In the genomic region with DNA sequence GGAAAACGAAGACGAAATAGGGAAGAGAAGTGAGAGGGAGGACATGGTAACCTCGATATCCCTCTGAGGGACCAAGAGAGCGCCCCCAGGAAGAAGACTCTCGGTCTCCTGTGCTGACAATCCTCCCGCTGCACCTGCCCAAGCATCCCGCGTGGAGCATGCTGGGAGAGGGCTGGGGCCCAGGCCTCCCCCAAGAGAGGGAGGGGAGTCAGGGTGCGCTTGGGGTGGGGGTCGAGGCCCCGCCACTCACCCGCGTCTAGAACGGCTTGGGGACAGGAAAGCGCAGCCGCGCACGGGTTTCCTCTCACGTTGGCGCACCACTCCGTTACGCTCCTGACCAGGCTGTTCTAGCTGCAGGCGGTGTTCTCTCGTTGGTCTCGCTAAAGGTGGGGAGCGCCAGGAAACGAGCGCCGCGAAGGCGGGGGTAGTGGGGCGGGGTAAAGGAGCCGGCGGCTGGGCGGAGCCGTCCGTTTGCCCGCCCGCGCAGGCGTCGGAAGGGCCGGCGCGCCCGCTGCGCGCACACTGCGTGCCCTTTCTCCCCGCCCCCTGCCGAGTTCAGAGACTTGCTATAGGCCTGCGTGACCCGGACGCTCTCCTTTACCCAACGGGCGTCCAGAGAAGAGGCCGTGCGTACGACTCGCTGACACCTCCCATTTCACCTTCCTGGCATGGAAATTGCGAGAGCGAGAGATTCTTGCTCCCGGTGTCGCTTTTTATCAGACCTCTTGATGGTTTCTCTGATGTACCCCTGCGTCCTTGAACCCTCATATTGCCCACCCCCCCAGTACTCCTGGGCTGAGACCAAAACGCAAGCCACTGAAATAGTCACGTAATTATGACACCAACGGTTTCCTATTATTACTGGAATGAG, we compare ENCODE assay signal across 8 cellular contexts. TPM values are rescaled to one million over a fixed set of nuclear protein-coding genes. Genes with fewer than 3 reads are reported as not detected.
DNase-seq lines count a peak whose midpoint lies in the region; ATAC-seq and TF ChIP-seq lines count a peak whose summit lies in the region.

C1GALT1C1 (minus strand) TSS at position 388 of the 871 bp plus-strand sequence. CDS start 2,888 bp downstream, outside the sequence.

- no peaks in the 10 kb centered on the region for H3K27me3 ChIP-seq in CD8-positive, alpha-beta T cell (ENCODE audit: insufficient read depth, low read length)

- H3K4me3 ChIP-seq in CD8-positive, alpha-beta T cell (ENCODE audit: low read depth, low read length), result peak within 1 kb of the TSS; percentile 96

- H3K27me3 Mint-ChIP-seq in CD8-positive, alpha-beta T cell (ENCODE audit: low read depth), result no peaks in the 10 kb centered on the region

- peak within 1 kb of the TSS; percentile 97 for H3K27ac Mint-ChIP-seq in CD8-positive, alpha-beta T cell

- peaks cover 11% of the 10 kb centered on the region for H3K36me3 Mint-ChIP-seq in CD8-positive, alpha-beta T cell

- peaks cover 23% of the 10 kb centered on the region for H3K4me1 Mint-ChIP-seq in CD8-positive, alpha-beta T cell (ENCODE audit: low read depth)

- TF ChIP-seq CTCF in CD8-positive, alpha-beta T cell (IDR thresholded peaks at IDR 0.05), result no peak

- no peaks in the 10 kb centered on the region for H3K36me3 ChIP-seq in CD8-positive, alpha-beta T cell (ENCODE audit: insufficient read depth, low read length)

- CTCF ChIA-PET in CD8-positive, alpha-beta T cell (lab: Charles Lee), result no interaction called here

- intact Hi-C loops in CD8-positive, alpha-beta T cell (cut with DNase I, micrococcal nuclease), result loop anchor here (1.0 to 10.0 kb wide), 6 partner anchors 25 to 758 kb away; partner anchors contain the start of genes MCTS1 (in 1 of the 2), NDUFA1 (in 1 of the 2) and RNF113A (in 1 of the 2)

- H3K27ac ChIP-seq in CD8-positive, alpha-beta T cell (ENCODE audit: low read depth, low read length), result peak within 1 kb of the TSS; percentile 96

- ATAC-seq in CD8-positive, alpha-beta T cell, result peak; percentile 91
- ATAC-seq in GM19467 (IDR thresholded peaks at IDR 0.05; ENCODE audit: unreplicated experiment), result peak; percentile 95

- POLR2A ChIA-PET in CD8-positive, alpha-beta T cell (lab: Charles Lee), result interaction anchor here (1.0 kb wide), 1 partner anchor 70 kb away, joined by 5 read pairs; no protein-coding TSS in a partner anchor

- peak; percentile 80 to 93 (median 88) for DNase-seq in CD8-positive, alpha-beta T cell
- DNase-seq in HS-27A (ENCODE audit: low read depth), result peak; percentile 80
- DNase-seq in NK-92 (lab: John Stamatoyannopoulos, UW; ENCODE audit: unreplicated experiment), result peak; percentile 55
- peak; percentile 90 for DNase-seq in activated CD8-positive, alpha-beta memory T cell treated with anti-CD3 and anti-CD28 coated beads for 24 hours
- peak; percentile 85 for DNase-seq in effector CD8-positive, alpha-beta T cell (lab: John Stamatoyannopoulos, UW)
- peak; percentile 93 to 94 for DNase-seq in lung microvascular endothelial cell (ENCODE audit: low read depth in 2 of 2)
- DNase-seq in stimulated activated CD4-positive, alpha-beta T cell treated with anti-CD3 and anti-CD28 coated beads, TNF-alpha, amount 100 ng/mL, for 48 hours (ENCODE audit: low read depth in 3 of 3), result peak; percentile 69 to 85 (median 82)

- H3K4me1 ChIP-seq in CD8-positive, alpha-beta T cell (ENCODE audit: insufficient read depth, low read length), result peaks cover 13% of the 10 kb centered on the region

- H3K4me3 Mint-ChIP-seq in CD8-positive, alpha-beta T cell, result peak within 1 kb of the TSS; percentile 90

- H3K9me3 Mint-ChIP-seq in CD8-positive, alpha-beta T cell, result no peaks in the 10 kb centered on the region

- no peaks in the 10 kb centered on the region for H3K9me3 ChIP-seq in CD8-positive, alpha-beta T cell (ENCODE audit: low read length)

RNA-seq across cellular contexts. Expression of gene C1GALT1C1, which starts in this region (rescaled TPM):
- 1 to 10 TPM; 1.1 to 1.9 TPM for total RNA-seq in CD8-positive, alpha-beta T cell
- 42.7 and 49.2 TPM in 2 replicates for total RNA-seq in lung microvascular endothelial cell

Comparison
In these comparisons a context has a peak if more than half of its experiments do, and no peak if none do; other contexts are left out.
1. Peak in every context shown above with its lines: DNase-seq, ATAC-seq, H3K4me3 ChIP-seq and H3K27ac ChIP-seq.
2. RNA of gene C1GALT1C1 (total RNA-seq): 42.7 to 49.2 TPM in lung microvascular endothelial cell; 1.1 to 1.9 TPM in CD8-positive, alpha-beta T cell; every median in the first group is over 10 times any median in the second.